Comparison of ENCODE assay signal across 28 cellular contexts in the genomic region with DNA sequence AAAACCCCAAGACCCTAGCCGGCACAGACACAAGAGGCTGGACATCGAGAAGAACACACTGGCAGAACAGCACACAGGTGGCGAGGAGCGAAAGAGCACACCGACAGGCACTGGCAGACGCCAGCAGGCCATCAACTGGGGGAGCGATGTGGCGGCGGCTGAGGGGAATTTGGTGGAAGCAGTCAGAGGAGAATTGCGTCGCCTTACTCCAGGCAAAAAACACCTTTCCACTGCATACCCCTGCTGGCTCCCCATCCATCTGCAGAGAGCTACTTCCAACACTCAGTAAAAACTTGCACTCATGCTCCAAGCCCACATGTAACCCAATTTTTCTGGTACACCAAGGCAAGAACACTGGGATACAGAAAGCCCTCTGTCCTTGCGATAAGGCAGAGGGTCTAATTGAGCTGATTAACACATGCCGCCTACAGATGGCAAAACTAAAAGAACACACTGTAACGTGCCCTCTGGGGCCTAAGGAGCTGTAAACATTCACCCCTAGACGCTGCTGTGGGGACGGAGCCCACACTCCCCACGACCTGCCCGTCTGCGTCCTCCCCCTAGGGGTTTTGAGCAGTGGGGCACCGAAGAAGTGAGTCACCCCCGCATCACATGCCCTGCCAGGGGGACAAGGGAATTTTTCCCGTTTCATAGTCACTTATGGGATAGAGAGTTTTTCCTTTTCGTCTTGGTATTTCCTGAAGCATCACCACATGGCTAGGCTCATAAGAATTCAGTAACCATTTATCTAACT.
A peak's percentile ranks its signal among the peaks of the same experiment; 100 is the strongest.
DNase-seq lines count a peak whose midpoint lies in the region; ATAC-seq and TF ChIP-seq lines count a peak whose summit lies in the region.
"Had no signal": no experiment of that assay in that cellular context is flagged by ENCODE, and none has a peak within 500 bp of the region (broad histone marks: within the 10 kb centered on the region; RNA-seq: fewer than 3 reads in every experiment).

No MANE protein-coding gene starts in this region.

- H3K4me2 ChIP-seq in PC-3 (ENCODE audit: low read length): no peak overlapping the region
- H3K4me2 ChIP-seq: smooth muscle cell had no signal

- H3K27me3 ChIP-seq in PC-3 (ENCODE audit: low read length): no peaks in the 10 kb centered on the region
- H3K27me3 ChIP-seq: cardiac muscle cell, esophagus muscularis mucosa, ovary, SJSA1 had no signal

- POLR2A ChIA-PET in PC-3 (lab: Charles Lee; ENCODE audit: unreplicated experiment): no interaction called here

- no peaks in the 10 kb centered on the region for H3F3A ChIP-seq in PC-3 (ENCODE audit: low read length, unreplicated experiment)

- no peaks in the 10 kb centered on the region for H3K9me3 ChIP-seq in PC-3 (ENCODE audit: low read length)
- H3K9me3 ChIP-seq: esophagus muscularis mucosa, ovary, SJSA1 had no signal

- BruUV-seq in PC-3 (replicated peaks; lab: Mats Ljungman, UMichigan): no TSS peak

- no peak overlapping the region for H2AFZ ChIP-seq in PC-3 (ENCODE audit: low read length)

- H3K4me1 ChIP-seq in PC-3 (ENCODE audit: insufficient read depth, low read length): peaks cover 8% of the 10 kb centered on the region
- H3K4me1 ChIP-seq: SJSA1 had no signal

- H3K9me2 ChIP-seq in PC-3 (replicated peaks; ENCODE audit: low read length): no peaks in the 10 kb centered on the region

- no peaks in the 10 kb centered on the region for H3K79me2 ChIP-seq in PC-3 (ENCODE audit: low read length)

- 0 out of 2 replicates have a peak, but pooled peaks have one; percentile 12 for TF ChIP-seq CTCF in PC-3 (conservative IDR thresholded peaks at IDR 0.05; ENCODE audit: low read depth, low read length)

- intact Hi-C loops in PC-3 (cut with micrococcal nuclease): no loop called here

- H3K9ac ChIP-seq in PC-3 (ENCODE audit: low read length): no peak overlapping the region

- H3K36me3 ChIP-seq in PC-3 (ENCODE audit: low read depth, low read length): no peaks in the 10 kb centered on the region
- H3K36me3 ChIP-seq: cardiac muscle cell, esophagus muscularis mucosa, ovary, SJSA1 had no signal

- H3K4me3 ChIP-seq in PC-3 (ENCODE audit: low read length): no peak overlapping the region
- H3K4me3 ChIP-seq: cardiac muscle cell, coronary artery, esophagus muscularis mucosa, ovary, SJSA1, smooth muscle cell had no signal

- DNase-seq in D341Med (ENCODE audit: low spot score) (peak; percentile 28), H4 (ENCODE audit: low spot score) (peak; percentile 47), PC-3 (no peak), dermis blood vessel endothelial cell (peak; percentile 9), NCI-H2227 treated with DMSO at 0.1 percent for 48 hours (lab: John Stamatoyannopoulos, UW) (no peak), GM19240 (ENCODE audit: insufficient read length, low spot score) (no peak)
- DNase-seq: activated CD4-positive, alpha-beta T cell treated with anti-CD3 and anti-CD28 coated beads, Interleukin-2, amount 10 ng/mL, durations not matched to agents 24 days and 14 days; activated naive CD4-positive, alpha-beta T cell treated with anti-CD3 and anti-CD28 coated beads for 36 hours; activated T-cell treated with anti-CD3 and anti-CD28 coated beads, Interleukin-2, amount 50 U/mL, for 48 hours; amniotic stem cell; Calu3; hypothalamus; KG1; left ventricle myocardium superior; midbrain; MV-4-11; NCI-H1694 treated with DMSO at 0.1 percent for 48 hours; retina; stimulated activated CD4-positive, alpha-beta T cell treated with anti-CD3 and anti-CD28 coated beads, Interleukin-2, amount 100 ng/mL, for 24 hours; trophoblast cell had no signal

- ATAC-seq in PC-3: no peak
- no peak for ATAC-seq in HG03159 (IDR thresholded peaks at IDR 0.05; ENCODE audit: unreplicated experiment)
- no peak for ATAC-seq in GM21515 (IDR thresholded peaks at IDR 0.05; ENCODE audit: unreplicated experiment)
- ATAC-seq: left ventricle myocardium superior had no signal

- H4K20me1 ChIP-seq in PC-3 (ENCODE audit: low read length): no peaks in the 10 kb centered on the region

- H3K27ac ChIP-seq in PC-3 (ENCODE audit: low read length): no peak overlapping the region
- H3K27ac ChIP-seq: cardiac muscle cell, coronary artery, esophagus muscularis mucosa, ovary, SJSA1 had no signal

- CTCF ChIA-PET in PC-3 (lab: Charles Lee): no interaction called here

Comparison
In these comparisons a context has a peak if more than half of its experiments do, and no peak if none do; other contexts are left out.
1. DNase-seq: peak in D341Med (single experiment), H4 (single experiment) and dermis blood vessel endothelial cell (single experiment); none in PC-3 (single experiment), NCI-H2227 treated with DMSO at 0.1 percent for 48 hours (single experiment) and GM19240 (single experiment).